8 cellular contexts compared by ENCODE assay signal in genomic region chr7:146090023-146090645, GRCh38. TPM values are rescaled to one million over a fixed set of nuclear protein-coding genes. Genes with fewer than 3 reads are reported as not detected.
DNase-seq lines count a peak whose midpoint lies in the region; ATAC-seq, FAIRE-seq and TF ChIP-seq lines count a peak whose summit lies in the region.

No MANE protein-coding gene starts in this region.

- intact Hi-C loops in aorta (cut with DNase I) = no loop called here

- H3K4me1 Mint-ChIP-seq in activated naive CD8-positive, alpha-beta T cell treated with anti-CD3 and anti-CD28 coated beads for 36 hours = no peaks in the 10 kb centered on the region

- DNase-seq in DMS153 (lab: John Stamatoyannopoulos, UW) (peak; percentile 58), NCI-H2227 (lab: John Stamatoyannopoulos, UW; ENCODE audit: unreplicated experiment) (peak; percentile 57), bronchial epithelial cell (ENCODE audit: low read depth) (peak; percentile 43), midbrain (lab: John Stamatoyannopoulos, UW) (peak; percentile 26), aorta (no peak)
- no peak for DNase-seq in activated naive CD8-positive, alpha-beta T cell treated with anti-CD3 and anti-CD28 coated beads for 36 hours

- H3K4me3 Mint-ChIP-seq in activated naive CD8-positive, alpha-beta T cell treated with anti-CD3 and anti-CD28 coated beads for 36 hours = no peak overlapping the region

- H3K4me1 ChIP-seq in aorta (ENCODE audit: control insufficient read depth in 1 of 2, insufficient read depth in 2 of 2, low read length in 2 of 2) = no peaks in the 10 kb centered on the region

- H3K27ac ChIP-seq in aorta (ENCODE audit: low read depth in 1 of 2, low read length in 2 of 2) = no peak overlapping the region

- H3K9me3 Mint-ChIP-seq in activated naive CD8-positive, alpha-beta T cell treated with anti-CD3 and anti-CD28 coated beads for 36 hours = no peaks in the 10 kb centered on the region

- no peak overlapping the region for H3K27ac Mint-ChIP-seq in activated naive CD8-positive, alpha-beta T cell treated with anti-CD3 and anti-CD28 coated beads for 36 hours

- H3K27me3 ChIP-seq in bronchial epithelial cell (ENCODE audit: control insufficient read depth, insufficient read depth, low read length) (no peaks in the 10 kb centered on the region), aorta (ENCODE audit: control insufficient read depth in 1 of 2, insufficient read depth in 2 of 2, low read length in 1 of 2) (peaks cover 0 to 1% of the 10 kb centered on the region in 2 donors)

- TF ChIP-seq CTCF in bronchial epithelial cell (IDR thresholded peaks at IDR 0.05; ENCODE audit: insufficient read depth, low read length, severe bottlenecking) = peak; percentile 60

- H3K9me3 ChIP-seq in aorta (ENCODE audit: control insufficient read depth, low read length) = no peaks in the 10 kb centered on the region

- no peaks in the 10 kb centered on the region for H3K36me3 Mint-ChIP-seq in activated naive CD8-positive, alpha-beta T cell treated with anti-CD3 and anti-CD28 coated beads for 36 hours

- WGBS in aorta, 2 donors = 4% methylated on average over 4 of the region's 4 CpGs

- ATAC-seq in GM19372 (IDR thresholded peaks at IDR 0.05; ENCODE audit: low read depth, unreplicated experiment) (peak; percentile 80), HG03159 (IDR thresholded peaks at IDR 0.05; ENCODE audit: unreplicated experiment) (peak; percentile 90), aorta (ENCODE audit: low FRiP score) (no peak)

- no peak for FAIRE-seq in bronchial epithelial cell (lab: Jason Lieb, UNC)

- no peaks in the 10 kb centered on the region for H3K36me3 ChIP-seq in bronchial epithelial cell (ENCODE audit: control insufficient read depth, insufficient read depth, low read length)
- no peaks in the 10 kb centered on the region for H3K36me3 ChIP-seq in aorta (ENCODE audit: control insufficient read depth in 1 of 2, insufficient read depth in 2 of 2, low read length in 1 of 2)

- no peak overlapping the region for H3K4me3 ChIP-seq in bronchial epithelial cell (ENCODE audit: low read depth, low read length)
- no peak overlapping the region for H3K4me3 ChIP-seq in aorta (ENCODE audit: low read length in 2 of 2)

- no peaks in the 10 kb centered on the region for H3K27me3 Mint-ChIP-seq in activated naive CD8-positive, alpha-beta T cell treated with anti-CD3 and anti-CD28 coated beads for 36 hours

RNA-seq across cellular contexts. Expression of gene CNTNAP2, which starts 26.5 kb away (rescaled TPM):
- total RNA-seq in bronchial epithelial cell = 0.26 and 0.51 TPM in 2 replicates
- total RNA-seq in activated naive CD8-positive, alpha-beta T cell treated with anti-CD3 and anti-CD28 coated beads for 36 hours = under 1 TPM; 0.19 to 0.22 TPM
- not detected for total RNA-seq in aorta
- polyA plus RNA-seq in aorta = not detected

Comparison
In these comparisons a context has a peak if more than half of its experiments do, and no peak if none do; other contexts are left out.
1. DNase-seq: peak in DMS153 (single experiment), NCI-H2227 (single experiment), bronchial epithelial cell (single experiment) and midbrain (single experiment); none in activated naive CD8-positive, alpha-beta T cell treated with anti-CD3 and anti-CD28 coated beads for 36 hours (single experiment) and aorta (0 of 2).